ENCODE assay signal across 22 cellular contexts in the genomic region with DNA sequence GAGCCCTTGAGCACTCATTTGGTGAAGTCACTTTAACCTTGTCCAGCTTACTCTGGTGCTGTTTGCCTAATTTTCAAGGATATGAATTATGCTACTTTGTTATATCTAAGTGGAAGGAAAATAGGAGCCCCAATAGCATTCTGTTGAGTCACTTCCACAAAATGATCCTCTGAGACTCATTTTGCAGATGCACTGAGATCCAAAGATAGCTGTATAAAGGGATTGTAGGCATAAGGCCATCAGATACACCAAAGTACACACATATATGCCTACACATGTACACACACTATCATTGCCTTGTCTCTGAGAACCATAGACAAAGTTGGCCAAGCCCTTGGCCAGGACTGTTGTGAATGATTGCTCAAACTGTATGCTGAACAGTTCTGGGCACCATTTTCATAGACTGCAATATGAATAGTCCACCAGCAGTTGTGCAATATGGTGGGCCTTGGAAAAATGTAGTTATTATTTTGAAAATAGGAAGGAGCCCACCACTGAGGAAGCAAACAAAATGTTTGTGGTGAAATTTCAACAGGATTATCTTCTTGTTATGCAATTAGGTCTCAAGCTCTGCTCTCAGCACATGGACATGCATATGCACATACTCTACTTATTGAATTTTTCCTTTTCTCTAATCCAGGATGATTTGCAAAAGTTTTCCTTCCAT.
DNase-seq lines count a peak whose midpoint lies in the region; ATAC-seq, FAIRE-seq and TF ChIP-seq lines count a peak whose summit lies in the region.
"Had no signal": no experiment of that assay in that cellular context is flagged by ENCODE, and none has a peak within 500 bp of the region (broad histone marks: within the 10 kb centered on the region; RNA-seq: fewer than 3 reads in every experiment).

No MANE protein-coding gene starts in this region.

- ATAC-seq in GM18498 (IDR thresholded peaks at IDR 0.05; ENCODE audit: unreplicated experiment) (no peak), GM21737 (IDR thresholded peaks at IDR 0.05; ENCODE audit: unreplicated experiment) (no peak)
- ATAC-seq: heart right ventricle; HepG2; stimulated activated naive B cell treated with anti-CD40 and anti-IgM and Interleukin-4, amounts not matched to agents 10 μg/mL and 1 μg/mL and 100 μg/mL, for 72 hours had no signal

- FAIRE-seq in urothelium cell line (lab: Jason Lieb, UNC), result peak; percentile 23
- FAIRE-seq: HepG2, kidney had no signal

- no peak for TF ChIP-seq CTCF in choroid plexus epithelial cell (conservative IDR thresholded peaks at IDR 0.05; ENCODE audit: low read depth, low read length)

- peak; percentile 48 for DNase-seq in SIG-M5 treated with dmso at 0.1 percent for 504 hours (lab: John Stamatoyannopoulos, UW; ENCODE audit: unreplicated experiment)
- DNase-seq in SIG-M5 (lab: John Stamatoyannopoulos, UW), result no peak
- peak; percentile 12 for DNase-seq in NOMO-1 treated with dmso at 0.1 percent for 144 hours (lab: John Stamatoyannopoulos, UW; ENCODE audit: unreplicated experiment)
- DNase-seq in choroid plexus epithelial cell (ENCODE audit: low read depth), result peak; percentile 43
- no peak for DNase-seq in urothelium cell line (ENCODE audit: low spot score)
- no peak for DNase-seq in NCI-H2081 (lab: John Stamatoyannopoulos, UW)
- DNase-seq: activated CD4-positive, alpha-beta memory T cell treated with anti-CD3 and anti-CD28 coated beads for 36 hours; activated naive CD4-positive, alpha-beta T cell treated with anti-CD3 and anti-CD28 coated beads, Interleukin-2, amount 50 U/mL, for 16 hours; activated T-cell treated with anti-CD3 and anti-CD28 coated beads, Interleukin-2, amount 50 U/mL, for 1 hour; dorsolateral prefrontal cortex; erythroblast; heart right ventricle; mesendoderm; MM.1S; NCI-H526; RPMI8226; stimulated activated naive B cell treated with anti-CD40 and anti-IgM and Interleukin-4, amounts not matched to agents 10 μg/mL and 1 μg/mL and 100 μg/mL, for 72 hours; tibial artery had no signal

- no peak overlapping the region for H3K4me3 ChIP-seq in choroid plexus epithelial cell (ENCODE audit: low read depth, low read length)
- H3K4me3 ChIP-seq: dorsolateral prefrontal cortex, heart right ventricle, tibial artery had no signal

Comparison
In these comparisons a context has a peak if more than half of its experiments do, and no peak if none do; other contexts are left out.
1. DNase-seq: peak in SIG-M5 treated with dmso at 0.1 percent for 504 hours (single experiment), NOMO-1 treated with dmso at 0.1 percent for 144 hours (single experiment) and choroid plexus epithelial cell (single experiment); none in SIG-M5 (single experiment), urothelium cell line (single experiment) and NCI-H2081 (0 of 2).